ENCODE assay signal across 1 cellular context in genomic region chr17:7559307-7560171, GRCh38.
TF ChIP-seq lines count a peak whose summit lies in the region.

No MANE protein-coding gene starts in this region.

TF ChIP-seq in GM12878, 131 proteins besides CTCF, POLR2A, EP300 and RAD21:
- TF ChIP-seq IKZF1 (conservative IDR thresholded peaks at IDR 0.05) (0 out of 2 replicates have a peak, but pooled peaks have one; percentile 19), TCF3 (IDR thresholded peaks at IDR 0.05; ENCODE audit: borderline replicate concordance, insufficient read depth, low read depth, low read length) (no peak)
